In the genomic region with DNA sequence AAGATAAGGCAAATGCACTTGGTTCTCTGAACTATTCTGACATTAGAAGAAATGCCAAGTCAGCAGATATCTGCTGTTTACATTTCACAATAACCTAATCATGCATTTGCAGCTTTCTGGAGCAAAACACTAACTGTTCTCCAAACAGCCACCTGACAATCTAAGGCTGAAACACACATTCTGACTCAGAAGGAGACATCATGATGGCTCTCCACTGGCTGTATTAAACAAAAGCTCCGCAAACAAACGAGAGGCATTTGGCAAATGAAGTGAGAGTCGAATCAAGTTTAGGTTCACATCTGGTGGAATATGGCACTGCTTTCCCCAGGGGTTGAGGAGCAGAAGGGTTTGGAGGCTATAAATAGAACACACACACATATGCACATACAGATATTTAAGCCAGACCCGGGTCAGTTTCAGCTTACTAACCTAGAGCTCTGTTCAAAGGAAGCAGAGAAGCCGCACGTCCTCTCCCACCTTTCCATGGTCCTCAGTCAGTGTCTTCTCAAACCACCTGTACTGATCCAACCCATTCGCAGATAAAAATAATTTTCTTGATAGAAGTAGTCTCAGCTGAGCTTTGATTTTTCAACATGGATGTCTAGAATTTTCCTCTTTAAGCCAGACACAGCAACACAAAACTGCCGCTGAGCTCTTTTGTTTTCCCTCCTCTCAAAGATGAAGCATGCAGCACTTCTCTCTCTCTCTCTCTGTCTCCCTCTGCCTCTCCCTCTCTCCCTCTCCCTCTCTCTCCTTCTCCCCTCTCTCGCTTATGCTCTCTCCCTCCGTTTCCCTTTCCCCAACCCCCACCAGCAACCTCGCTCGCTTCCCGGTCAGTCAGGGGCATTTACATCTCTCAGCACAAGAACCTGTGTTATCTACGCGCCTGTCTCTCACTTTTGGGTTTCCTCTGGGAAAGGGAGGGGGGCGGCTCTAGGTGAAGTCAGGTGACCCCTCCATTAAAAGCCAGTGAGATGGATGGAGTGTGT, we compare ENCODE assay signal across 8 cellular contexts.
A peak's percentile ranks its signal among the peaks of the same experiment; 100 is the strongest.
DNase-seq lines count a peak whose midpoint lies in the region; ATAC-seq and TF ChIP-seq lines count a peak whose summit lies in the region.
"Had no signal": no experiment of that assay in that cellular context is flagged by ENCODE, and none has a peak within 500 bp of the region (broad histone marks: within the 10 kb centered on the region; RNA-seq: fewer than 3 reads in every experiment).

No MANE protein-coding gene starts in this region.

- H3K4me1 Mint-ChIP-seq in HFFc6 (ENCODE audit: low read depth) = no peaks in the 10 kb centered on the region; the same call in 1 of the 2 replicates

- no peaks in the 10 kb centered on the region for H3K9me3 ChIP-seq in SK-N-MC (ENCODE audit: low read depth, low read length)

- TF ChIP-seq CTCF in HFFc6 (IDR thresholded peaks at IDR 0.05) = no peak

- H3K4me3 ChIP-seq in SK-N-MC = 0 out of 2 replicates have a peak overlapping the region, but pooled peaks have one; percentile 16
- H3K4me3 ChIP-seq: skin epidermis had no signal

- H3K27me3 Mint-ChIP-seq in HFFc6 (ENCODE audit: insufficient read depth) = 0 out of 2 replicates have a peak, but pooled peaks cover 1% of the 10 kb centered on the region

- H3K36me3 Mint-ChIP-seq in HFFc6 (ENCODE audit: low read depth) = no peaks in the 10 kb centered on the region

- H3K27ac ChIP-seq in SK-N-MC (no peak overlapping the region), substantia nigra (ENCODE audit: low read depth, low read length, poor library complexity, severe bottlenecking) (peak overlapping the region; percentile 13)
- H3K27ac ChIP-seq: skin epidermis had no signal

- peak; percentile 1 for DNase-seq in HFFc6
- no peak for DNase-seq in SK-N-MC (ENCODE audit: low read depth, low spot score)
- DNase-seq in iPS DF 19.7 (ENCODE audit: low read depth, low spot score) = peak; percentile 74
- peak in 21 of 49 donors; percentile 2 to 50 (median 17) for DNase-seq in substantia nigra (lab: John Stamatoyannopoulos, UW)
- no peak for DNase-seq in activated naive CD4-positive, alpha-beta T cell treated with anti-CD3 and anti-CD28 coated beads, Interleukin-2, amount 50 U/mL, for 16 hours
- no peak for DNase-seq in NCI-H446 treated with DMSO at 0.1 percent for 48 hours (lab: John Stamatoyannopoulos, UW)

- peak overlapping the region; percentile 71 for H3K27ac Mint-ChIP-seq in HFFc6

- ATAC-seq in HG02623 (IDR thresholded peaks at IDR 0.05; ENCODE audit: unreplicated experiment) = no peak

- H3K9ac ChIP-seq in SK-N-MC (ENCODE audit: insufficient read length) = no peak overlapping the region

- no peak overlapping the region for H3K4me3 Mint-ChIP-seq in HFFc6

- H3K36me3 ChIP-seq in SK-N-MC (ENCODE audit: insufficient read depth, low read length) = no peaks in the 10 kb centered on the region

- no peaks in the 10 kb centered on the region for H3K9me3 Mint-ChIP-seq in HFFc6

Comparison
In these comparisons a context has a peak if more than half of its experiments do, and no peak if none do; other contexts are left out.
1. DNase-seq: peak in HFFc6 (single experiment) and iPS DF 19.7 (single experiment); none in SK-N-MC (single experiment), activated naive CD4-positive, alpha-beta T cell treated with anti-CD3 and anti-CD28 coated beads, Interleukin-2, amount 50 U/mL, for 16 hours (single experiment) and NCI-H446 treated with DMSO at 0.1 percent for 48 hours (single experiment).